In the genomic region with DNA sequence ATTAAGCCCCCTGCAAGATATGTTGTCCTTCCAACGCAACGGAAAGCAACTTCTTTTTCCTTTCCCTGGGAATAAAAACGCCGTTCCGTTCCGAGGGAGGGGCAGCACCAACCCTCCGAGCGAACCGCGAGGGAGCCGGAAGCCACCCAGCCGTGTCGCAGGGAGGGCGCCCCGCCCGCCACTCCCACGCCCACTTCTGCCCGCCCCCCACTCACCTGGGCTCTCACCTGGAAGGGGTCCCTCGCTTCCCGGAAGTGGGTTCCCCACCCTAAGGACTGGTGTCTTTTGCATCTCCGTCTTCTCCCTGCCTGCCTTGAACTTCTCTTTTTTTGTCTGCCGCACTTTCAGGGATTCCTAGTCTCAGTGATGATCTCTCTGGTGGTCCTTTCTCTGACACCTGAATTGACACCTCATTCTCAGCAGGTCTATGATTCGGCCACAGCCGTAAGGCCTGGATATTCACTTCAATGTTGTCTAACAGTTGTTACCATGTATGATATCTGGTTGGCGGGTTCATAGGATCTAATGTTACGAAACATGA, we compare ENCODE assay signal across 8 cellular contexts. TPM values are rescaled to one million over a fixed set of nuclear protein-coding genes. Genes with fewer than 3 reads are reported as not detected.
DNase-seq lines count a peak whose midpoint lies in the region; ATAC-seq and TF ChIP-seq lines count a peak whose summit lies in the region.

No MANE protein-coding gene starts in this region.

- DNase-seq in CD4-positive, alpha-beta T cell, result peak in 9 of 10 experiments; percentile 27 to 63 (median 50)
- peak; percentile 80 for DNase-seq in NCI-H1105 treated with DMSO at 0.1 percent for 48 hours (lab: John Stamatoyannopoulos, UW)
- peak; percentile 46 for DNase-seq in activated T-cell treated with anti-CD3 and anti-CD28 coated beads for 4 hours
- no peak for DNase-seq in fibroblast of pulmonary artery (ENCODE audit: low read depth)
- peak; percentile 56 to 73 (median 64) for DNase-seq in ovary
- DNase-seq in SW 1271 (lab: John Stamatoyannopoulos, UW), result no peak

- WGBS in ovary, 3 donors, result 9 to 11% (median 10%) methylated on average over 26 of the region's 26 CpGs
- 10% methylated on average over 26 of the region's 26 CpGs for WGBS in urinary bladder

- H3K9me3 ChIP-seq in CD4-positive, alpha-beta T cell (ENCODE audit: control insufficient read depth, low read length), result no peaks in the 10 kb centered on the region
- H3K9me3 ChIP-seq in ovary, result no peaks in the 10 kb centered on the region

- H3K4me1 Mint-ChIP-seq in CD4-positive, alpha-beta T cell (ENCODE audit: low read depth), result peaks cover 10% of the 10 kb centered on the region

- H3K27me3 ChIP-seq in CD4-positive, alpha-beta T cell (ENCODE audit: control insufficient read depth, insufficient read depth, low read length), result no peaks in the 10 kb centered on the region
- H3K27me3 ChIP-seq in ovary, result no peaks in the 10 kb centered on the region

- no peaks in the 10 kb centered on the region for H3K36me3 ChIP-seq in ovary
- H3K36me3 ChIP-seq in urinary bladder (ENCODE audit: insufficient read depth), result no peaks in the 10 kb centered on the region

- intact Hi-C loops in CD4-positive, alpha-beta T cell (cut with DNase I, micrococcal nuclease), result loop anchor here (5.0 kb wide), 2 partner anchors 131 to 146 kb away; a partner anchor contains a TSS
- intact Hi-C loops in ovary (cut with DNase I), result loop anchor here in 2 of 4 donors (5.0 to 10.0 kb wide), 3 partner anchors 36 to 121 kb away; a partner anchor contains a TSS

- no peak for TF ChIP-seq POLR2A in ovary (IDR thresholded peaks at IDR 0.05)

- ATAC-seq in CD4-positive, alpha-beta T cell (ENCODE audit: poor library complexity), result peak; percentile 75
- ATAC-seq in GM21528 (IDR thresholded peaks at IDR 0.05; ENCODE audit: low FRiP score, unreplicated experiment), result peak; percentile 47

- H3K4me3 ChIP-seq in fibroblast of pulmonary artery (replicated peaks; ENCODE audit: low read depth, low read length) (peak overlapping the region; percentile 72), ovary (peak overlapping the region; percentile 87), urinary bladder (ENCODE audit: low read depth, low read length) (peak overlapping the region; percentile 62)

- H3K4me3 Mint-ChIP-seq in CD4-positive, alpha-beta T cell, result peak overlapping the region; percentile 95

- no peak for TF ChIP-seq EP300 in ovary (IDR thresholded peaks at IDR 0.05)

- peak overlapping the region; percentile 53 for H3K27ac ChIP-seq in CD4-positive, alpha-beta T cell (ENCODE audit: low read depth, low read length)
- H3K27ac ChIP-seq in ovary (peak overlapping the region; percentile 93 to 94), urinary bladder (ENCODE audit: low read depth) (peak overlapping the region; percentile 70)

- peaks cover 11% of the 10 kb centered on the region for H3K27me3 Mint-ChIP-seq in CD4-positive, alpha-beta T cell

- H3K9me3 Mint-ChIP-seq in CD4-positive, alpha-beta T cell, result no peaks in the 10 kb centered on the region

- no peak for TF ChIP-seq CTCF in CD4-positive, alpha-beta T cell (IDR thresholded peaks at IDR 0.05)
- no peak for TF ChIP-seq CTCF in fibroblast of pulmonary artery (IDR thresholded peaks at IDR 0.05; ENCODE audit: low read length, missing control alignments)
- TF ChIP-seq CTCF in ovary (IDR thresholded peaks at IDR 0.05), result no peak

- peak overlapping the region; percentile 97 for H3K27ac Mint-ChIP-seq in CD4-positive, alpha-beta T cell

- CTCF ChIA-PET in CD4-positive, alpha-beta T cell (lab: Charles Lee), result no interaction called here

- H3K36me3 Mint-ChIP-seq in CD4-positive, alpha-beta T cell (ENCODE audit: low read depth), result peaks cover 13% of the 10 kb centered on the region

- H3K4me1 ChIP-seq in ovary (ENCODE audit: insufficient read depth), result no peaks in the 10 kb centered on the region
- H3K4me1 ChIP-seq in urinary bladder (ENCODE audit: insufficient read depth), result no peaks in the 10 kb centered on the region

- POLR2A ChIA-PET in CD4-positive, alpha-beta T cell (lab: Charles Lee), result interaction anchor here (1.7 kb wide), 1 partner anchor 140 kb away, joined by 5 read pairs; a partner anchor contains a TSS

RNA-seq across cellular contexts. Expression of a gene that starts 25.3 kb away (rescaled TPM):
- total RNA-seq in CD4-positive, alpha-beta T cell, result not detected
- total RNA-seq in ovary (10 to 100 TPM in 4 of 7 donors, 1 to 10 TPM in 3; 5.0 to 25.8 (median 10.6) TPM), urinary bladder (0.53 TPM)
- polyA plus RNA-seq in ovary (10 to 100 TPM in 1 of 2 donors, 1 to 10 TPM in 1; 2.1 to 89.9 TPM), urinary bladder (1.6 TPM)

Comparison
In these comparisons a context has a peak if more than half of its experiments do, and no peak if none do; other contexts are left out.
1. DNase-seq: peak in CD4-positive, alpha-beta T cell (9 of 10), NCI-H1105 treated with DMSO at 0.1 percent for 48 hours (single experiment), activated T-cell treated with anti-CD3 and anti-CD28 coated beads for 4 hours (single experiment) and ovary (5 of 5); none in fibroblast of pulmonary artery (single experiment) and SW 1271 (0 of 2).
2. Peak in every context shown above with its lines, with median percentiles within 50 percentile points of each other: H3K27ac ChIP-seq and H3K4me3 ChIP-seq.